1 cellular context compared by ENCODE assay signal in the genomic region with DNA sequence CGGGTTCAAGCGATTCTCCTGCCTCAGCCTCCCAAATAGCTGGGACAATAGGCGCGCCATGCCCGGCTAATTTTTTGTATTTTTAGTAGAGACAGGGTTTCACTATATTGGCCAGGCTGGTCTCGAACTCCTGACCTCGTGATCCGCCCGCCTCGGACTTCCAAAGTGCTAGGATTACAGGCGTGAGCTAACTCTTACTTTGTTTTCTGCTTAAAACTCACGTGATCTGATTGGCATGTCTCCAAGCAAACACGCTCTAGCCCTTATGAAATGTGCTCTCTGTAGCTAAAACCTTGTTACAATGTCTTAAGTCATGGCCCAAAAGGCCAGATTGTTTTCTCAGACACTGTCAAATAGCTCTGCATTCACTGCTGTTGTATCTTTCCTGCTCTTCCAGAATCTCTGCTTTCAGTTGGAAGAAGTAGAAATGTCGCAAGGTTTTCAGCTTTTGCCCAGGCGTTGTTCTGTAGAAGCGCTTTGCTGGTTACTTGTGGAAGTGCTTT.
TF ChIP-seq lines count a peak whose summit lies in the region.

No MANE protein-coding gene starts in this region.

TF ChIP-seq in HepG2, 621 proteins besides CTCF, POLR2A, EP300 and RAD21 (continued from another document):
- TF ChIP-seq, protein P1, sequence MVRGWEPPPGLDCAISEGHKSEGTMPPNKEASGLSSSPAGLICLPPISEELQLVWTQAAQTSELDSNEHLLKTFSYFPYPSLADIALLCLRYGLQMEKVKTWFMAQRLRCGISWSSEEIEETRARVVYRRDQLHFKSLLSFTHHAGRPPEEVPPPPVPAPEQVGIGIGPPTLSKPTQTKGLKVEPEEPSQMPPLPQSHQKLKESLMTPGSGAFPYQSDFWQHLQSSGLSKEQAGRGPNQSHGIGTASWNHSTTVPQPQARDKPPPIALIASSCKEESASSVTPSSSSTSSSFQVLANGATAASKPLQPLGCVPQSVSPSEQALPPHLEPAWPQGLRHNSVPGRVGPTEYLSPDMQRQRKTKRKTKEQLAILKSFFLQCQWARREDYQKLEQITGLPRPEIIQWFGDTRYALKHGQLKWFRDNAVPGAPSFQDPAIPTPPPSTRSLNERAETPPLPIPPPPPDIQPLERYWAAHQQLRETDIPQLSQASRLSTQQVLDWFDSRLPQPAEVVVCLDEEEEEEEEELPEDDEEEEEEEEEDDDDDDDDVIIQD (CRISPR knock-in tag; IDR thresholded peaks at IDR 0.05; ENCODE audit: low read depth): no peak
- TF ChIP-seq POLR2AphosphoS5 (IDR thresholded peaks at IDR 0.05; ENCODE audit: low read depth, low read length) (no peak), IRX3 (CRISPR knock-in tag; IDR thresholded peaks at IDR 0.05; ENCODE audit: borderline replicate concordance, low read depth) (no peak), RAD51 (IDR thresholded peaks at IDR 0.05; ENCODE audit: borderline replicate concordance) (no peak), ZNF296 (CRISPR knock-in tag; conservative IDR thresholded peaks at IDR 0.05) (no peak)
- TF ChIP-seq, protein P2, sequence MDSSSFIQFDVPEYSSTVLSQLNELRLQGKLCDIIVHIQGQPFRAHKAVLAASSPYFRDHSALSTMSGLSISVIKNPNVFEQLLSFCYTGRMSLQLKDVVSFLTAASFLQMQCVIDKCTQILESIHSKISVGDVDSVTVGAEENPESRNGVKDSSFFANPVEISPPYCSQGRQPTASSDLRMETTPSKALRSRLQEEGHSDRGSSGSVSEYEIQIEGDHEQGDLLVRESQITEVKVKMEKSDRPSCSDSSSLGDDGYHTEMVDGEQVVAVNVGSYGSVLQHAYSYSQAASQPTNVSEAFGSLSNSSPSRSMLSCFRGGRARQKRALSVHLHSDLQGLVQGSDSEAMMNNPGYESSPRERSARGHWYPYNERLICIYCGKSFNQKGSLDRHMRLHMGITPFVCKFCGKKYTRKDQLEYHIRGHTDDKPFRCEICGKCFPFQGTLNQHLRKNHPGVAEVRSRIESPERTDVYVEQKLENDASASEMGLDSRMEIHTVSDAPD (CRISPR knock-in tag; IDR thresholded peaks at IDR 0.05): no peak
- TF ChIP-seq, protein P3, sequence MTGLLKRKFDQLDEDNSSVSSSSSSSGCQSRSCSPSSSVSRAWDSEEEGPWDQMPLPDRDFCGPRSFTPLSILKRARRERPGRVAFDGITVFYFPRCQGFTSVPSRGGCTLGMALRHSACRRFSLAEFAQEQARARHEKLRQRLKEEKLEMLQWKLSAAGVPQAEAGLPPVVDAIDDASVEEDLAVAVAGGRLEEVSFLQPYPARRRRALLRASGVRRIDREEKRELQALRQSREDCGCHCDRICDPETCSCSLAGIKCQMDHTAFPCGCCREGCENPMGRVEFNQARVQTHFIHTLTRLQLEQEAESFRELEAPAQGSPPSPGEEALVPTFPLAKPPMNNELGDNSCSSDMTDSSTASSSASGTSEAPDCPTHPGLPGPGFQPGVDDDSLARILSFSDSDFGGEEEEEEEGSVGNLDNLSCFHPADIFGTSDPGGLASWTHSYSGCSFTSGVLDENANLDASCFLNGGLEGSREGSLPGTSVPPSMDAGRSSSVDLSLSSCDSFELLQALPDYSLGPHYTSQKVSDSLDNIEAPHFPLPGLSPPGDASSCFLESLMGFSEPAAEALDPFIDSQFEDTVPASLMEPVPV (CRISPR knock-in tag; IDR thresholded peaks at IDR 0.05): no peak
